Comparison of ENCODE assay signal across 1 cellular context in the genomic region with DNA sequence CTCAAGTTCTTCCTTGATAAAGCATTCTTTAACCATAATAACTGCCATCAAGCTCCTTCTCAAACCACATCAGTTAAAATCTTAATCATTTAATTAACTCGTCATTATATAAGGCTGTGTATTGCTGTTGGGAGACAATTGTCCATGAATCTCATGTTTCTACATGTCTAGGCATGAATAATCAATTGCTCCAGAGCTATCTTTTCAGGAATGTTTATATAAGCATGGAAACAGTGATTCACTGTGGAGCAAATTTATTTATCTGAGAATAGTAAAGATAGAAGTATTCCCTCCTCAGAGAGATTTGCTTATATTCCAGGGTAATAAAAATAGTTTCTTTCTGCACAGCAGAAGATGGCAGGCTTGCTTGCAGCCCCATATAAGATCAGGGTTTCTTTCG.
TF ChIP-seq lines count a peak whose summit lies in the region.

No MANE protein-coding gene starts in this region.

TF ChIP-seq in SK-N-SH, 30 proteins besides CTCF, POLR2A, EP300 and RAD21 (continued from another document):
- TF ChIP-seq, protein P1, sequence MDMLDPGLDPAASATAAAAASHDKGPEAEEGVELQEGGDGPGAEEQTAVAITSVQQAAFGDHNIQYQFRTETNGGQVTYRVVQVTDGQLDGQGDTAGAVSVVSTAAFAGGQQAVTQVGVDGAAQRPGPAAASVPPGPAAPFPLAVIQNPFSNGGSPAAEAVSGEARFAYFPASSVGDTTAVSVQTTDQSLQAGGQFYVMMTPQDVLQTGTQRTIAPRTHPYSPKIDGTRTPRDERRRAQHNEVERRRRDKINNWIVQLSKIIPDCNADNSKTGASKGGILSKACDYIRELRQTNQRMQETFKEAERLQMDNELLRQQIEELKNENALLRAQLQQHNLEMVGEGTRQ (IDR thresholded peaks at IDR 0.05; ENCODE audit: borderline replicate concordance, low read depth, low read length), result no peak
- TF ChIP-seq EZH2phosphoT487 (IDR thresholded peaks at IDR 0.05; ENCODE audit: borderline replicate concordance, low read depth) (no peak), MEF2A (IDR thresholded peaks at IDR 0.05; ENCODE audit: borderline replicate concordance, low read depth) (no peak)
- TF ChIP-seq, protein P2, sequence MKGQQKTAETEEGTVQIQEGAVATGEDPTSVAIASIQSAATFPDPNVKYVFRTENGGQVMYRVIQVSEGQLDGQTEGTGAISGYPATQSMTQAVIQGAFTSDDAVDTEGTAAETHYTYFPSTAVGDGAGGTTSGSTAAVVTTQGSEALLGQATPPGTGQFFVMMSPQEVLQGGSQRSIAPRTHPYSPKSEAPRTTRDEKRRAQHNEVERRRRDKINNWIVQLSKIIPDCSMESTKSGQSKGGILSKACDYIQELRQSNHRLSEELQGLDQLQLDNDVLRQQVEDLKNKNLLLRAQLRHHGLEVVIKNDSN (IDR thresholded peaks at IDR 0.05; ENCODE audit: borderline replicate concordance, low read depth), result no peak
- TF ChIP-seq, protein P3, sequence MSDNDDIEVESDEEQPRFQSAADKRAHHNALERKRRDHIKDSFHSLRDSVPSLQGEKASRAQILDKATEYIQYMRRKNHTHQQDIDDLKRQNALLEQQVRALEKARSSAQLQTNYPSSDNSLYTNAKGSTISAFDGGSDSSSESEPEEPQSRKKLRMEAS (IDR thresholded peaks at IDR 0.05; ENCODE audit: low read depth), result no peak
